1 cellular context compared by ENCODE assay signal in genomic region chr2:73107211-73107926, GRCh38.
TF ChIP-seq lines count a peak whose summit lies in the region.

No MANE protein-coding gene starts in this region.

TF ChIP-seq in IMR-90, 13 proteins besides CTCF, POLR2A, EP300 and RAD21 (continued from another document):
- no peak for TF ChIP-seq MAZ (IDR thresholded peaks at IDR 0.05; ENCODE audit: borderline replicate concordance, low read depth, low read length)
- TF ChIP-seq MAFK (IDR thresholded peaks at IDR 0.05; ENCODE audit: low read depth, low read length), result no peak
